ENCODE assay signal across 8 cellular contexts in genomic region chr13:31201341-31202024, GRCh38. TPM values are rescaled to one million over a fixed set of nuclear protein-coding genes. Genes with fewer than 3 reads are reported as not detected.
DNase-seq lines count a peak whose midpoint lies in the region; ATAC-seq and TF ChIP-seq lines count a peak whose summit lies in the region.

No MANE protein-coding gene starts in this region.

- no peak for TF ChIP-seq CTCF in KMS-11 (conservative IDR thresholded peaks at IDR 0.05; ENCODE audit: low read depth, low read length)
- no peak for TF ChIP-seq CTCF in brain microvascular endothelial cell (IDR thresholded peaks at IDR 0.05; ENCODE audit: low read depth, low read length, missing control alignments)

- 80 to 82% methylated on average over 6 to 7 of the region's 7 CpGs for WGBS in mesodermal cell (ENCODE audit: insufficient coverage in 2 of 2), 2 experiments

- DNase-seq in AG08395 (ENCODE audit: low spot score): peak; percentile 39
- peak; percentile 14 for DNase-seq in brain microvascular endothelial cell
- no peak for DNase-seq in HuH-7.5 (ENCODE audit: low spot score)
- DNase-seq in inferior parietal cortex (ENCODE audit: extremely low spot score): no peak
- no peak for DNase-seq in medulla oblongata (ENCODE audit: extremely low spot score)

- H3K36me3 ChIP-seq in KMS-11 (ENCODE audit: insufficient read depth) (no peaks in the 10 kb centered on the region), brain microvascular endothelial cell (replicated peaks) (no peaks in the 10 kb centered on the region), mesodermal cell (ENCODE audit: control insufficient read depth, insufficient read depth, low read length) (no peaks in the 10 kb centered on the region)

- H3K4me3 ChIP-seq in KMS-11 (IDR thresholded peaks at IDR 0.05; ENCODE audit: insufficient read depth, low read depth, low read length) (no peak overlapping the region), brain microvascular endothelial cell (ENCODE audit: low read depth, low read length) (peak overlapping the region; percentile 68), mesodermal cell (ENCODE audit: extremely low read depth, insufficient read depth, low read length, poor library complexity, severe bottlenecking) (peak overlapping the region; percentile 60)

- peaks cover 6% of the 10 kb centered on the region for H3K4me1 ChIP-seq in KMS-11 (ENCODE audit: low read depth, poor library complexity, severe bottlenecking)
- H3K4me1 ChIP-seq in mesodermal cell (ENCODE audit: control insufficient read depth, insufficient read depth, low read length, poor library complexity, severe bottlenecking): no peaks in the 10 kb centered on the region

- no peaks in the 10 kb centered on the region for H3K9me3 ChIP-seq in mesodermal cell (ENCODE audit: control insufficient read depth, low read length)

- peak overlapping the region; percentile 60; the same call in 1 of the 2 replicates for H3K9ac ChIP-seq in KMS-11

- H3K79me2 ChIP-seq in KMS-11 (ENCODE audit: insufficient read depth, low read depth): no peaks in the 10 kb centered on the region

- no peaks in the 10 kb centered on the region for H4K20me1 ChIP-seq in KMS-11 (ENCODE audit: insufficient read depth)

- H3K27ac ChIP-seq in KMS-11 (no peak overlapping the region), brain microvascular endothelial cell (no peak overlapping the region), mesodermal cell (ENCODE audit: low read depth, low read length, severe bottlenecking) (no peak overlapping the region)

- in situ Hi-C loops in brain microvascular endothelial cell (cut with HindIII; ENCODE audit: low pct_ligation_motif_present, low sequenced_read_pairs): no loop called here

- peak overlapping the region; percentile 67 for H2AFZ ChIP-seq in KMS-11 (ENCODE audit: low read depth)

- peak overlapping the region; percentile 69 for H3K4me2 ChIP-seq in KMS-11

- H3K27me3 ChIP-seq in KMS-11 (ENCODE audit: insufficient read depth, low read depth): no peaks in the 10 kb centered on the region
- no peaks in the 10 kb centered on the region for H3K27me3 ChIP-seq in brain microvascular endothelial cell (replicated peaks)

- no peak for ATAC-seq in GM19463 (IDR thresholded peaks at IDR 0.05; ENCODE audit: unreplicated experiment)

RNA-seq across cellular contexts. Expression of gene B3GLCT, which starts 1.7 kb away (rescaled TPM):
- polyA plus RNA-seq in mesodermal cell (2013, experiment 1 of 2): 10.9 TPM
- polyA plus RNA-seq in mesodermal cell (2013, experiment 2 of 2): 10.6 TPM

RNA-seq across cellular contexts. Expression of gene HSPH1, which starts 39.8 kb away (rescaled TPM):
- polyA plus RNA-seq in mesodermal cell (2013, experiment 1 of 2): 60.8 TPM
- 66.8 TPM for polyA plus RNA-seq in mesodermal cell (2013, experiment 2 of 2)

Comparison
In these comparisons a context has a peak if more than half of its experiments do, and no peak if none do; other contexts are left out.
1. DNase-seq: peak in AG08395 (single experiment) and brain microvascular endothelial cell (single experiment); none in HuH-7.5 (single experiment), inferior parietal cortex (single experiment) and medulla oblongata (single experiment).